In the genomic region with DNA sequence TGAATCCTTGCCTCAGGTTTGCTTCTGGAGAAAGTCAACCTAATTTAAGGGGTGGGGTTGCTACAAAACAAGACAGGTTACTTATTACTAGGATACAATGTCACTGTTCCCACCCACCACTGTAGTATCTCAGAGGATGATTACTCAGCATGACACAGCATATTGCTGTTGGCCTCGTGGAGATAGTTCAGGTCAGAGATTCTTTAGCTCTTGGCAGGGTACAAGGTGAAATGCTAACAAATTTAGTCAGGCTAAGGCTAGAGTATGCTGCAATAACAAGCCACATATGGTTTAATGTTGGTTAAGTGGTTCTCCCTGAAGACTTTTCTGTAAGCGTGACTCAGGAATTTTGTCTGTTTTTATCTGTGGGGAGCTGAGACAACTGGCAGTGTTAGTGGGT, we compare ENCODE assay signal across 17 cellular contexts.
A peak's percentile ranks its signal among the peaks of the same experiment; 100 is the strongest.
DNase-seq lines count a peak whose midpoint lies in the region; ATAC-seq, FAIRE-seq and TF ChIP-seq lines count a peak whose summit lies in the region.
"Had no signal": no experiment of that assay in that cellular context is flagged by ENCODE, and none has a peak within 500 bp of the region (broad histone marks: within the 10 kb centered on the region; RNA-seq: fewer than 3 reads in every experiment).

No MANE protein-coding gene starts in this region.

- H4K8ac ChIP-seq in IMR-90 (ENCODE audit: low read depth in 2 of 2, low read length in 2 of 2) (no peak overlapping the region), H1 (ENCODE audit: extremely low read depth, insufficient read depth, low read length) (no peak overlapping the region)

- H3K4me1 ChIP-seq in IMR-90 (ENCODE audit: control insufficient read depth, insufficient read depth, low read length) = no peaks in the 10 kb centered on the region
- no peaks in the 10 kb centered on the region for H3K4me1 ChIP-seq in H1 (replicated peaks in 1 of 4; ENCODE audit: control insufficient read depth in 3 of 4, insufficient read depth in 4 of 4, low read length in 3 of 4)
- H3K4me1 ChIP-seq: SJSA1 had no signal

- H2AK9ac ChIP-seq in IMR-90 (replicated peaks; ENCODE audit: low read depth, low read length, poor library complexity) = no peak overlapping the region

- ATAC-seq in IMR-90 (ENCODE audit: low read depth) (no peak), HG02763 (IDR thresholded peaks at IDR 0.05; ENCODE audit: unreplicated experiment) (no peak)
- ATAC-seq: HCT116 had no signal

- H3K9me1 ChIP-seq in IMR-90 (ENCODE audit: insufficient read depth, low read length) = no peaks in the 10 kb centered on the region

- dilution Hi-C loops in IMR-90 (cut with HindIII; ENCODE audit: low sequenced_read_pairs, unreplicated experiment) = no loop called here

- no peak overlapping the region for H2BK120ac ChIP-seq in IMR-90 (ENCODE audit: low read depth, low read length)
- H2BK120ac ChIP-seq in H1 (replicated peaks; ENCODE audit: low read depth, low read length) = no peak overlapping the region

- H4K5ac ChIP-seq in IMR-90 (ENCODE audit: low read depth, low read length) (no peak overlapping the region), H1 (ENCODE audit: insufficient read length, low read depth, low read length) (no peak overlapping the region)

- DNase-seq in IMR-90 = no peak
- no peak for DNase-seq in H1 (ENCODE audit: low read depth in 1 of 2, low spot score in 2 of 2)
- peak; percentile 28 for DNase-seq in renal cortical epithelial cell (ENCODE audit: low read depth)
- no peak for DNase-seq in caudate nucleus (lab: John Stamatoyannopoulos, UW)
- DNase-seq in NCI-H146 (lab: John Stamatoyannopoulos, UW) = no peak
- DNase-seq: CD4-positive, alpha-beta memory T cell; GF-D8; NCI-H1105 treated with DMSO at 0.1 percent for 48 hours; NCI-H187; NCI-H748 treated with DMSO at 0.1 percent for 48 hours had no signal

- no peaks in the 10 kb centered on the region; the same call in 1 of the 2 replicates for H3K23me2 ChIP-seq in H1 (ENCODE audit: low read depth, low read length)

- H3K4ac ChIP-seq in IMR-90 (ENCODE audit: low read depth, low read length) = no peak overlapping the region
- no peak overlapping the region for H3K4ac ChIP-seq in H1 (replicated peaks; ENCODE audit: insufficient read length, low read depth, low read length)

- H3K36me3 ChIP-seq in IMR-90 (ENCODE audit: control insufficient read depth, insufficient read depth, low read length) (no peaks in the 10 kb centered on the region), H1 (ENCODE audit: control insufficient read depth in 2 of 4, insufficient read depth in 4 of 4, low read length in 3 of 4) (no peaks in the 10 kb centered on the region)
- H3K36me3 ChIP-seq: SJSA1 had no signal

- no peak overlapping the region for H3K18ac ChIP-seq in IMR-90 (ENCODE audit: low read depth, low read length)
- H3K18ac ChIP-seq in H1 (ENCODE audit: extremely low read depth, low read length) = no peak overlapping the region

- no peak overlapping the region for H4K91ac ChIP-seq in IMR-90 (ENCODE audit: insufficient read depth, low read depth, low read length)
- no peak overlapping the region for H4K91ac ChIP-seq in H1 (replicated peaks; ENCODE audit: insufficient read length, low read length)

- no peak overlapping the region for H2BK5ac ChIP-seq in IMR-90 (ENCODE audit: low read depth, low read length, poor library complexity, severe bottlenecking)
- H2BK5ac ChIP-seq in H1 (ENCODE audit: low read depth, low read length) = no peak overlapping the region

- no peak for TF ChIP-seq CTCF in C4-2B (conservative IDR thresholded peaks at IDR 0.05)
- TF ChIP-seq CTCF in IMR-90 (conservative IDR thresholded peaks at IDR 0.05; ENCODE audit: low read depth, low read length) = no peak
- no peak for TF ChIP-seq CTCF in H1 (IDR thresholded peaks at IDR 0.05; ENCODE audit: control extremely low read depth in 1 of 3, insufficient read depth in 1 of 3, low read depth in 1 of 3, low read length in 3 of 3)

- intact Hi-C loops in IMR-90 (cut with micrococcal nuclease) = no loop called here

- H2BK15ac ChIP-seq in IMR-90 (ENCODE audit: low read depth, low read length) (no peak overlapping the region), H1 (ENCODE audit: low read length) (no peak overlapping the region)

- H3K27me3 ChIP-seq in IMR-90 (ENCODE audit: control insufficient read depth, insufficient read depth, low read length) (no peaks in the 10 kb centered on the region), H1 (replicated peaks in 1 of 4; ENCODE audit: control insufficient read depth in 3 of 4, extremely low read depth in 1 of 4, insufficient read depth in 3 of 4, low read length in 3 of 4) (peaks cover 0 to 1% (median 0%) of the 10 kb centered on the region in 4 experiments; a peak in 1 of 7 replicates)
- H3K27me3 ChIP-seq: SJSA1 had no signal

- WGBS in IMR-90 (ENCODE audit: extremely low coverage in 2 of 2, insufficient read length in 1 of 2), 2 experiments = 86% methylated on average over 1 of the region's 2 CpGs; no CpG with 5 or more reads in 1 of the 2 experiments
- WGBS in H1 (ENCODE audit: extremely low coverage in 1 of 2, insufficient coverage in 1 of 2, insufficient read length in 1 of 2, insufficient replicate concordance in 2 of 2, low coverage in 1 of 2, low lambda C conversion rate in 2 of 2, missing lambda C conversion rate in 1 of 2), 2 experiments = 95% methylated on average over 2 of the region's 2 CpGs; no CpG with 5 or more reads in 1 of the 2 experiments

- H2AFZ ChIP-seq in IMR-90 (replicated peaks; ENCODE audit: low read length, poor library complexity) (no peak overlapping the region), H1 (ENCODE audit: low read length) (no peak overlapping the region)

- H4K20me1 ChIP-seq in IMR-90 (ENCODE audit: insufficient read depth, low read length) = no peaks in the 10 kb centered on the region
- H4K20me1 ChIP-seq in H1 (replicated peaks in 1 of 2; ENCODE audit: control insufficient read depth in 1 of 2, insufficient read depth in 2 of 2, low read length in 2 of 2) = no peaks in the 10 kb centered on the region

- H2AK5ac ChIP-seq in IMR-90 (ENCODE audit: low read depth, low read length) = no peak overlapping the region
- H2AK5ac ChIP-seq in H1 (ENCODE audit: low read depth, low read length) = no peak overlapping the region

- CTCF ChIA-PET in IMR-90 (lab: Yijun Ruan, JAX) = interaction anchor here (1.0 kb wide), 1 partner anchor 11 kb away, joined by 3 read pairs; no protein-coding TSS in a partner anchor
- CTCF ChIA-PET in H1 (lab: Charles Lee; ENCODE audit: partially characterized antibody) = interaction anchor here (0.6 kb wide), 1 partner anchor 380 kb away, joined by 3 read pairs; no protein-coding TSS in a partner anchor

- TF ChIP-seq EP300 in H1 (IDR thresholded peaks at IDR 0.05; ENCODE audit: borderline replicate concordance in 1 of 2, low read depth in 2 of 2, low read length in 2 of 2) = no peak

- H2BK20ac ChIP-seq in IMR-90 (ENCODE audit: low read depth, low read length) (no peak overlapping the region), H1 (ENCODE audit: low read length) (no peak overlapping the region)

- no peak for FAIRE-seq in H1 (lab: Jason Lieb, UNC)
- FAIRE-seq: GM12891, GM18507 had no signal

- in situ Hi-C loops in IMR-90 (cut with MboI; ENCODE audit: low sequenced_read_pairs) = no loop called here

- TF ChIP-seq POLR2A in IMR-90 (IDR thresholded peaks at IDR 0.05; ENCODE audit: low read depth, low read length) = no peak
- no peak for TF ChIP-seq POLR2A in H1 (IDR thresholded peaks at IDR 0.05; ENCODE audit: control extremely low read depth in 1 of 2, low read depth in 2 of 2, low read length in 2 of 2)

- H3K9ac ChIP-seq in IMR-90 (ENCODE audit: low read depth, low read length) (no peak overlapping the region), H1 (replicated peaks in 1 of 4; ENCODE audit: extremely low read depth in 1 of 4, low read depth in 3 of 4, low read length in 3 of 4) (no peak overlapping the region)
- H3K9ac ChIP-seq: KMS-11 had no signal

- no peak overlapping the region for H3K23ac ChIP-seq in IMR-90 (ENCODE audit: low read depth, low read length)
- H3K23ac ChIP-seq in H1 (ENCODE audit: insufficient read length) = no peak overlapping the region

- H3K79me1 ChIP-seq in IMR-90 (ENCODE audit: low read depth in 1 of 2, low read length in 2 of 2) (no peaks in the 10 kb centered on the region), H1 (ENCODE audit: low read depth, low read length) (no peaks in the 10 kb centered on the region)

- BruUV-seq in IMR-90 (replicated peaks; lab: Mats Ljungman, UMichigan) = no TSS peak

- no peak overlapping the region for H2BK12ac ChIP-seq in H1 (ENCODE audit: low read depth, low read length)

- POLR2A ChIA-PET in IMR-90 (lab: Charles Lee; ENCODE audit: unreplicated experiment) (no interaction called here), H1 (lab: Charles Lee; ENCODE audit: partially characterized antibody) (no interaction called here)

- H3K9me3 ChIP-seq in IMR-90 (ENCODE audit: control insufficient read depth, insufficient read depth, low read length) (no peaks in the 10 kb centered on the region), H1 (ENCODE audit: insufficient read depth in 2 of 2, low read depth in 1 of 2, low read length in 1 of 2) (peaks cover 0 to 5% of the 10 kb centered on the region in 2 experiments; a peak in 2 of 4 replicates)
- H3K9me3 ChIP-seq: SJSA1 had no signal

- H3K4me2 ChIP-seq in IMR-90 (ENCODE audit: low read depth, low read length) (no peak overlapping the region), H1 (ENCODE audit: insufficient read depth in 1 of 2, low read depth in 2 of 2, low read length in 2 of 2) (no peak overlapping the region)
- H3K4me2 ChIP-seq: KMS-11 had no signal

- H3K56ac ChIP-seq in IMR-90 (ENCODE audit: extremely low read depth, insufficient read depth, low read length) (no peak overlapping the region), H1 (replicated peaks; ENCODE audit: insufficient read length, low read depth, low read length) (no peak overlapping the region)

- no peak overlapping the region for H3K14ac ChIP-seq in IMR-90 (replicated peaks; ENCODE audit: low read depth, low read length)
- no peak overlapping the region for H3K14ac ChIP-seq in H1 (ENCODE audit: insufficient read length)

- H3K79me2 ChIP-seq in H1 (ENCODE audit: control insufficient read depth in 1 of 2, insufficient read depth in 2 of 2, low read length in 2 of 2) = no peaks in the 10 kb centered on the region

- no peak overlapping the region for H3K4me3 ChIP-seq in IMR-90 (ENCODE audit: insufficient read depth, low read depth, low read length)
- H3K4me3 ChIP-seq in H1 (ENCODE audit: extremely low read depth in 1 of 4, insufficient read depth in 2 of 4, low read depth in 3 of 4, low read length in 4 of 4) = no peak overlapping the region
- H3K4me3 ChIP-seq: SJSA1 had no signal

- TF ChIP-seq RAD21 in IMR-90 (IDR thresholded peaks at IDR 0.05; ENCODE audit: low read length) = no peak
- TF ChIP-seq RAD21 in H1 (IDR thresholded peaks at IDR 0.05 in 1 of 2, conservative IDR thresholded peaks at IDR 0.05 in 1 of 2; ENCODE audit: low read depth in 2 of 2, low read length in 2 of 2) = no peak

- H3K27ac ChIP-seq in C4-2B (peak overlapping the region; percentile 76), IMR-90 (ENCODE audit: insufficient read depth, low read length) (no peak overlapping the region), H1 (ENCODE audit: low read depth, low read length) (no peak overlapping the region), caudate nucleus (ENCODE audit: low read depth, low read length) (no peak overlapping the region)
- H3K27ac ChIP-seq: KMS-11, SJSA1 had no signal

TF ChIP-seq in H1, 55 proteins besides CTCF, POLR2A, EP300 and RAD21 (continues in another document):
- no peak for TF ChIP-seq CHD2 (IDR thresholded peaks at IDR 0.05; ENCODE audit: low read length)
- no peak for TF ChIP-seq GABPA (IDR thresholded peaks at IDR 0.05; ENCODE audit: borderline replicate concordance, insufficient read depth, low read length)
